In genomic region chr5:80701597-80701996, GRCh38 we compare ENCODE assay signal across 2 cellular contexts.
TF ChIP-seq lines count a peak whose summit lies in the region.

No MANE protein-coding gene starts in this region.

TF ChIP-seq in GM23338, 12 proteins besides CTCF, POLR2A, EP300 and RAD21 (continued from another document):
- no peak for TF ChIP-seq ZNF462 (CRISPR knock-in tag; IDR thresholded peaks at IDR 0.05)

TF ChIP-seq in WTC11, 78 proteins besides CTCF, POLR2A, EP300 and RAD21 (continued from another document):
- no peak for TF ChIP-seq HMGXB4 (CRISPR knock-in tag; IDR thresholded peaks at IDR 0.05)
- TF ChIP-seq CREM (CRISPR knock-in tag; IDR thresholded peaks at IDR 0.05), result no peak
- no peak for TF ChIP-seq CDX4 (CRISPR knock-in tag; IDR thresholded peaks at IDR 0.05; ENCODE audit: borderline replicate concordance)
- TF ChIP-seq MLX (CRISPR knock-in tag; IDR thresholded peaks at IDR 0.05), result no peak
- TF ChIP-seq CBFB (CRISPR knock-in tag; IDR thresholded peaks at IDR 0.05; ENCODE audit: low read depth), result no peak
- TF ChIP-seq E2F5 (CRISPR knock-in tag; IDR thresholded peaks at IDR 0.05), result no peak
- no peak for TF ChIP-seq ATF2 (CRISPR knock-in tag; IDR thresholded peaks at IDR 0.05; ENCODE audit: borderline replicate concordance, low read depth)
- TF ChIP-seq E2F1 (CRISPR knock-in tag; IDR thresholded peaks at IDR 0.05), result no peak
- TF ChIP-seq PRRX2 (CRISPR knock-in tag; IDR thresholded peaks at IDR 0.05), result no peak
- TF ChIP-seq ATF1 (CRISPR knock-in tag; IDR thresholded peaks at IDR 0.05), result no peak
- no peak for TF ChIP-seq SP1 (CRISPR knock-in tag; conservative IDR thresholded peaks at IDR 0.05)
- no peak for TF ChIP-seq ZNF396 (CRISPR knock-in tag; IDR thresholded peaks at IDR 0.05; ENCODE audit: borderline replicate concordance)
- TF ChIP-seq NR1H2 (CRISPR knock-in tag; IDR thresholded peaks at IDR 0.05), result no peak
- no peak for TF ChIP-seq ARID4B (CRISPR knock-in tag; IDR thresholded peaks at IDR 0.05; ENCODE audit: borderline replicate concordance)
- TF ChIP-seq SMAD3 (CRISPR knock-in tag; IDR thresholded peaks at IDR 0.05; ENCODE audit: borderline replicate concordance), result no peak
- TF ChIP-seq KAT7 (CRISPR knock-in tag; IDR thresholded peaks at IDR 0.05; ENCODE audit: borderline replicate concordance), result no peak
